In the genomic region with DNA sequence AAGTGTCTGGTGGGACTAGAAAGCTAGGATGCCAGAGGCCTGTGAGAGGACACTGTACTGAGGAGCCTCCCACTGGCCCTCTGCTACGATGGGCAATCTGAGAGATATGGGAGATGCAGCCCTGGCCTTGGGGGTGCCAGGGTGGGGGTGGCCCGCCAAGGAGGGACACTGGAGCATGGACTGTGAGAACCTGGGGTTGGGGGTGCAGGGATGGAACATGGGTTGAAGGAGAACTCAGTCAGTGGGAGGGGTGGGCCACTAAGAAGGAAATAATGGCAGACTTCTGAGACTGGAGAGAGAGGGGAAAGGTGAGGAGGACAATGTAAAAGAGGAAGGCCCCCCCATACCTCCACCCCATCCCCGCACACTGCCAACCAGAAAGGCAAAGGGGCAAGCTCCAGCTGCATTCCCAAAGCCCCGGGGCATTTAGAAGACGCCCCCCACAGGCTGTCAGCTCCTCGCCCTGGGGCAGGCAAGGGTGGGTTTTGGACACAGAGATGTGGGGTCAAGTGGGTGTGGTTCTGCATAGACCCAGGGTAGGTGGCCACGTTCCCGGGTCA, we compare ENCODE assay signal across 1 cellular context.
TF ChIP-seq lines count a peak whose summit lies in the region.

No MANE protein-coding gene starts in this region.

TF ChIP-seq in IMR-90, 13 proteins besides CTCF, POLR2A, EP300 and RAD21:
- TF ChIP-seq BHLHE40 (IDR thresholded peaks at IDR 0.05; ENCODE audit: low read depth, low read length) (no peak), CHD1 (IDR thresholded peaks at IDR 0.05; ENCODE audit: low read depth, low read length) (no peak), SMC3 (IDR thresholded peaks at IDR 0.05; ENCODE audit: low read depth, low read length) (no peak)
- TF ChIP-seq, protein P1, sequence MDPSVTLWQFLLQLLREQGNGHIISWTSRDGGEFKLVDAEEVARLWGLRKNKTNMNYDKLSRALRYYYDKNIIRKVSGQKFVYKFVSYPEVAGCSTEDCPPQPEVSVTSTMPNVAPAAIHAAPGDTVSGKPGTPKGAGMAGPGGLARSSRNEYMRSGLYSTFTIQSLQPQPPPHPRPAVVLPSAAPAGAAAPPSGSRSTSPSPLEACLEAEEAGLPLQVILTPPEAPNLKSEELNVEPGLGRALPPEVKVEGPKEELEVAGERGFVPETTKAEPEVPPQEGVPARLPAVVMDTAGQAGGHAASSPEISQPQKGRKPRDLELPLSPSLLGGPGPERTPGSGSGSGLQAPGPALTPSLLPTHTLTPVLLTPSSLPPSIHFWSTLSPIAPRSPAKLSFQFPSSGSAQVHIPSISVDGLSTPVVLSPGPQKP (IDR thresholded peaks at IDR 0.05; ENCODE audit: borderline replicate concordance, low read depth, low read length) = no peak
TF ChIP-seq in IMR-90: peak in this region for 0.
